In genomic region chr3:39910828-39911464, GRCh38 we compare ENCODE assay signal across 17 cellular contexts.
DNase-seq lines count a peak whose midpoint lies in the region; ATAC-seq, FAIRE-seq and TF ChIP-seq lines count a peak whose summit lies in the region.
"Had no signal": no experiment of that assay in that cellular context is flagged by ENCODE, and none has a peak within 500 bp of the region (broad histone marks: within the 10 kb centered on the region; RNA-seq: fewer than 3 reads in every experiment).

No MANE protein-coding gene starts in this region.

- ATAC-seq in mucosa of descending colon (peak; percentile 78), psoas muscle (no peak), HG02840 (IDR thresholded peaks at IDR 0.05; ENCODE audit: low FRiP score, unreplicated experiment) (no peak), HG03159 (IDR thresholded peaks at IDR 0.05; ENCODE audit: unreplicated experiment) (no peak)
- ATAC-seq: GM12878 had no signal

- peaks cover 9% of the 10 kb centered on the region for H3K36me3 Mint-ChIP-seq in Caco-2 (ENCODE audit: insufficient read depth, unreplicated experiment)
- H3K36me3 Mint-ChIP-seq: activated naive CD8-positive, alpha-beta T cell; mesothelial cell of epicardium had no signal

- DNase-seq in Caco-2 (peak in 1 of 2 experiments; percentile 10), RKO (ENCODE audit: low spot score) (peak; percentile 11), endothelial cell of umbilical vein (ENCODE audit: low read depth, low spot score) (peak; percentile 90), mucosa of descending colon (no peak), psoas muscle (no peak)
- DNase-seq in activated CD4-positive, alpha-beta T cell treated with anti-CD3 and anti-CD28 coated beads, Interleukin-2, amount 50 U/mL, for 48 hours = no peak
- DNase-seq: activated CD4-positive, CD25-positive, alpha-beta regulatory T cell treated with anti-CD3 and anti-CD28 coated beads, Interleukin-2, amount 50 U/mL, for 72 hours; DMS79 treated with DMSO at 0.1 percent for 48 hours; NCI-H1436 treated with DMSO at 0.1 percent for 48 hours; NCI-H510A treated with DMSO at 0.1 percent for 48 hours; T-helper 1 cell had no signal

- no peaks in the 10 kb centered on the region for H3K9me3 Mint-ChIP-seq in Caco-2 (ENCODE audit: unreplicated experiment)
- H3K9me3 Mint-ChIP-seq: mesothelial cell of epicardium had no signal

- TF ChIP-seq CTCF in Caco-2 (IDR thresholded peaks at IDR 0.05; ENCODE audit: insufficient read depth in 1 of 2, low read depth in 1 of 2, low read length in 1 of 2, severe bottlenecking in 1 of 2, unreplicated experiment in 1 of 2) (no peak), endothelial cell of umbilical vein (IDR thresholded peaks at IDR 0.05; ENCODE audit: extremely low read depth in 1 of 2, insufficient read depth in 1 of 2, low read depth in 1 of 2, low read length in 2 of 2) (no peak), mucosa of descending colon (IDR thresholded peaks at IDR 0.05) (no peak), psoas muscle (IDR thresholded peaks at IDR 0.05) (no peak)

- H3K27me3 ChIP-seq in Caco-2 (replicated peaks; ENCODE audit: control insufficient read depth, insufficient read depth, low read length) (no peaks in the 10 kb centered on the region), endothelial cell of umbilical vein (ENCODE audit: control insufficient read depth in 2 of 2, insufficient read depth in 2 of 2, low read length in 2 of 2) (no peaks in the 10 kb centered on the region), psoas muscle (ENCODE audit: insufficient read depth in 3 of 3, low read length in 2 of 3) (no peaks in the 10 kb centered on the region)

- no TSS peak for BruUV-seq in Caco-2 (replicated peaks; lab: Mats Ljungman, UMichigan)
- BruUV-seq in endothelial cell of umbilical vein (replicated peaks; lab: Mats Ljungman, UMichigan) = TSS peak; percentile 24

- FAIRE-seq in endothelial cell of umbilical vein (lab: Jason Lieb, UNC) = peak; percentile 80
- FAIRE-seq: GM12878 had no signal

- no peaks in the 10 kb centered on the region for H3K36me3 ChIP-seq in Caco-2 (ENCODE audit: control insufficient read depth, insufficient read depth, low read length)
- no peaks in the 10 kb centered on the region for H3K36me3 ChIP-seq in endothelial cell of umbilical vein (ENCODE audit: control insufficient read depth in 2 of 2, extremely low read depth in 1 of 2, insufficient read depth in 2 of 2, low read length in 2 of 2)
- no peaks in the 10 kb centered on the region for H3K36me3 ChIP-seq in mucosa of descending colon (ENCODE audit: low read depth)
- no peaks in the 10 kb centered on the region for H3K36me3 ChIP-seq in psoas muscle (ENCODE audit: insufficient read depth in 1 of 2, low read depth in 1 of 2)

- no peak overlapping the region for H3K4me3 ChIP-seq in Caco-2 (ENCODE audit: low read depth, low read length)
- H3K4me3 ChIP-seq in endothelial cell of umbilical vein (replicated peaks in 1 of 3; ENCODE audit: insufficient read depth in 1 of 3, low read depth in 1 of 3, low read length in 3 of 3) = no peak overlapping the region
- no peak overlapping the region for H3K4me3 ChIP-seq in mucosa of descending colon
- H3K4me3 ChIP-seq in psoas muscle = no peak overlapping the region
- H3K4me3 ChIP-seq: GM12878 had no signal

- peaks cover 21% of the 10 kb centered on the region for H3K4me1 ChIP-seq in Caco-2
- peaks cover 48% of the 10 kb centered on the region for H3K4me1 ChIP-seq in endothelial cell of umbilical vein (ENCODE audit: control insufficient read depth, extremely low read depth, insufficient read depth, low read length)
- peaks cover 13% of the 10 kb centered on the region for H3K4me1 ChIP-seq in mucosa of descending colon (ENCODE audit: low read depth)
- no peaks in the 10 kb centered on the region for H3K4me1 ChIP-seq in psoas muscle
- H3K4me1 ChIP-seq: parathyroid adenoma had no signal

- POLR2A ChIA-PET in Caco-2 (lab: Charles Lee) (no interaction called here), endothelial cell of umbilical vein (lab: Charles Lee) (no interaction called here)

- H3K79me2 ChIP-seq in endothelial cell of umbilical vein (ENCODE audit: control insufficient read depth, insufficient read depth, low read length) = no peaks in the 10 kb centered on the region
- H3K79me2 ChIP-seq: parathyroid adenoma had no signal

- H3K4me3 Mint-ChIP-seq in Caco-2 (ENCODE audit: unreplicated experiment) = peak overlapping the region; percentile 22
- H3K4me3 Mint-ChIP-seq: activated naive CD8-positive, alpha-beta T cell; mesothelial cell of epicardium had no signal

- peaks cover 18% of the 10 kb centered on the region for H3K4me1 Mint-ChIP-seq in Caco-2 (ENCODE audit: low read depth, unreplicated experiment)

- TF ChIP-seq POLR2A in endothelial cell of umbilical vein (IDR thresholded peaks at IDR 0.05; ENCODE audit: low read depth, low read length) = no peak

- H3K9me3 ChIP-seq in Caco-2 = no peaks in the 10 kb centered on the region
- no peaks in the 10 kb centered on the region for H3K9me3 ChIP-seq in endothelial cell of umbilical vein (replicated peaks; ENCODE audit: control insufficient read depth, insufficient read depth, low read length)
- no peaks in the 10 kb centered on the region for H3K9me3 ChIP-seq in mucosa of descending colon
- H3K9me3 ChIP-seq in psoas muscle = no peaks in the 10 kb centered on the region

- WGBS in psoas muscle, 3 donors = 66 to 88% (median 87%) methylated on average over 3 of the region's 3 CpGs

- H4K20me1 ChIP-seq in endothelial cell of umbilical vein (replicated peaks; ENCODE audit: control insufficient read depth, extremely low read depth, insufficient read depth, low read length) = no peaks in the 10 kb centered on the region

- CTCF ChIA-PET in Caco-2 (lab: Charles Lee) = interaction anchor here (1.0 kb wide), 1 partner anchor 14 kb away, joined by 3 read pairs; no protein-coding TSS in a partner anchor
- CTCF ChIA-PET in endothelial cell of umbilical vein (lab: Charles Lee) = interaction anchor here (1.0 to 2.7 kb wide), 5 partner anchors 9 to 187 kb away, joined by 3 to 30 read pairs (median 4); no protein-coding TSS in a partner anchor

- no peaks in the 10 kb centered on the region for H3K9me1 ChIP-seq in endothelial cell of umbilical vein (replicated peaks; ENCODE audit: control insufficient read depth, extremely low read depth, insufficient read depth, low read length)

- intact Hi-C loops in Caco-2 (cut with micrococcal nuclease; ENCODE audit: unreplicated experiment) (no loop called here), endothelial cell of umbilical vein (cut with micrococcal nuclease) (loop anchor here (2.0 to 5.0 kb wide), 6 partner anchors 24 to 272 kb away; no protein-coding TSS in a partner anchor), mucosa of descending colon (cut with DNase I, micrococcal nuclease) (no loop called here), psoas muscle (cut with DNase I) (no loop called here)

- no peak overlapping the region for H2AFZ ChIP-seq in endothelial cell of umbilical vein (ENCODE audit: low read depth, low read length)
- H2AFZ ChIP-seq: parathyroid adenoma had no signal

- dilution Hi-C loops in endothelial cell of umbilical vein (cut with MboI; ENCODE audit: extremely low pct_ligation_motif_present, low sequenced_read_pairs) = no loop called here

- H3K27ac ChIP-seq in endothelial cell of umbilical vein (ENCODE audit: insufficient read depth, low read depth, low read length) (peak overlapping the region; percentile 67), psoas muscle (no peak overlapping the region)
- H3K27ac ChIP-seq: parathyroid adenoma had no signal

- H3K9ac ChIP-seq in endothelial cell of umbilical vein (replicated peaks; ENCODE audit: extremely low read depth, insufficient read depth, low read length) = no peak overlapping the region
- H3K9ac ChIP-seq: parathyroid adenoma had no signal

- peak overlapping the region; percentile 12 for H3K4me2 ChIP-seq in endothelial cell of umbilical vein (ENCODE audit: insufficient read depth, low read length)

- H3K27ac Mint-ChIP-seq in Caco-2 (ENCODE audit: unreplicated experiment) = peak overlapping the region; percentile 72
- H3K27ac Mint-ChIP-seq: activated naive CD8-positive, alpha-beta T cell; mesothelial cell of epicardium had no signal

- no peaks in the 10 kb centered on the region for H3K27me3 Mint-ChIP-seq in Caco-2 (ENCODE audit: insufficient read depth, unreplicated experiment)
- H3K27me3 Mint-ChIP-seq: activated naive CD8-positive, alpha-beta T cell had no signal

TF ChIP-seq in endothelial cell of umbilical vein, 7 proteins besides CTCF, POLR2A, EP300 and RAD21:
- TF ChIP-seq POLR2AphosphoS5 (IDR thresholded peaks at IDR 0.05; ENCODE audit: insufficient read depth, low read depth, low read length) = no peak
- TF ChIP-seq MAX (IDR thresholded peaks at IDR 0.05; ENCODE audit: insufficient read depth, insufficient read length) = peak; percentile 67
- no peak for TF ChIP-seq MYC (IDR thresholded peaks at IDR 0.05; ENCODE audit: low read depth, low read length)
- peak; percentile 70 for TF ChIP-seq JUN (IDR thresholded peaks at IDR 0.05; ENCODE audit: borderline replicate concordance, insufficient read depth, insufficient read length, low read depth)
- no peak for TF ChIP-seq EZH2 (IDR thresholded peaks at IDR 0.05; ENCODE audit: borderline replicate concordance, low read depth, low read length, severe bottlenecking)
- peak; percentile 79 for TF ChIP-seq FOS (IDR thresholded peaks at IDR 0.05; ENCODE audit: borderline replicate concordance, insufficient read depth, low read length)
- no peak for TF ChIP-seq GATA2 (IDR thresholded peaks at IDR 0.05; ENCODE audit: insufficient read depth, insufficient read length, low read depth, low read length)

Comparison
In these comparisons a context has a peak if more than half of its experiments do, and no peak if none do; other contexts are left out.
1. DNase-seq: peak in RKO (single experiment) and endothelial cell of umbilical vein (single experiment); none in mucosa of descending colon (0 of 3), activated CD4-positive, alpha-beta T cell treated with anti-CD3 and anti-CD28 coated beads, Interleukin-2, amount 50 U/mL, for 48 hours (0 of 2) and psoas muscle (0 of 2).